8 cellular contexts compared by ENCODE assay signal in the genomic region with DNA sequence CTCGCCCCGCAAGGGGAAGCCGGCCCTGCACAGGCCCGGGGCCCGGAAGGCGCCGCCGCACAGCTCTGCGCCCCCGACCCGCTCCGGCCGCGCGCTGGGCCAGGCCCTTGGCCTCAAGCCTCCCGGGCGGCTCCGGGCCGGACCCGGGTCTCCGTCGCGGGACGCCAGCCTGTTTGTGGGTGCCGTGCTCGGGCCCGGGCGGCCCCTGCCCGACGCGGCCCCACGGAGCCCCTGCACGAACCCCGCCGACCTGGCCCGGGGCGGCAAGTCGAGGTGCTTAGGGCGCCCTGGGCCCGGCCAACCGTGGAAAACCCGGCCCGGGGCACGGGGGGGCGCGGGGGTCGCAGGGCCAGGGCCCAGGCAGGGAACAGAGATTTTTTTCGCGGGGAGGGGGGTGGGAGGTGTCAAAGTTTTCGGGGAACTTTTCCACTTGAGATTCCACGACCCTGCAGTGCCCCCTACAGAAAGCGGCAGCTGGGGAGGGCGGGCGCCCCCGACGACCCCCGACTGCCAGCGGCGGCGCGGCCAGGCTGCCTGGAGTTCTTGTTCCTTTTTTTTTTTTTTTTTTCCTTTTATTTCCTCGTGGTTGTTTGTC.
DNase-seq lines count a peak whose midpoint lies in the region; ATAC-seq and TF ChIP-seq lines count a peak whose summit lies in the region.

No MANE protein-coding gene starts in this region.

- H2AFZ ChIP-seq in ACC112 (ENCODE audit: low read length, unreplicated experiment) = peak overlapping the region; percentile 78
- peak overlapping the region; percentile 48; the same call in 1 of the 2 replicates for H2AFZ ChIP-seq in OCI-LY1 (ENCODE audit: low read length)

- 0 out of 2 replicates have a peak, but pooled peaks cover 6% of the 10 kb centered on the region for H3F3A ChIP-seq in OCI-LY1 (ENCODE audit: insufficient read depth, low read length)

- H3K36me3 Mint-ChIP-seq in activated naive CD8-positive, alpha-beta T cell treated with anti-CD3 and anti-CD28 coated beads, Interleukin-2, amount 50 U/mL, for 24 hours (ENCODE audit: low read depth) = peaks cover 20% of the 10 kb centered on the region

- H3K4me3 ChIP-seq in ACC112 (ENCODE audit: low read depth, low read length) (peak overlapping the region; percentile 99), OCI-LY1 (ENCODE audit: low read depth, low read length, poor library complexity, severe bottlenecking) (peak overlapping the region; percentile 99), iPS DF 6.9 (ENCODE audit: low read length) (peak overlapping the region; percentile 37; the same call in 1 of the 2 replicates)

- TF ChIP-seq CTCF in OCI-LY1 (IDR thresholded peaks at IDR 0.05; ENCODE audit: low read length) = no peak; the same call in 1 of the 2 replicates

- no peaks in the 10 kb centered on the region for H3K36me3 ChIP-seq in ACC112 (ENCODE audit: insufficient read depth, low read length)
- no peaks in the 10 kb centered on the region for H3K36me3 ChIP-seq in OCI-LY1 (ENCODE audit: insufficient read depth, low read length)
- H3K36me3 ChIP-seq in iPS DF 6.9 (ENCODE audit: control insufficient read depth, insufficient read depth, low read length) = no peaks in the 10 kb centered on the region

- H3K9me3 ChIP-seq in OCI-LY1 (ENCODE audit: low read length) (no peaks in the 10 kb centered on the region), iPS DF 6.9 (ENCODE audit: control insufficient read depth, insufficient read depth, low read length) (no peaks in the 10 kb centered on the region)

- peaks cover 28% of the 10 kb centered on the region for H3K4me1 ChIP-seq in ACC112 (ENCODE audit: control insufficient read depth, insufficient read depth, low read length, unreplicated experiment)
- peaks cover 35% of the 10 kb centered on the region for H3K4me1 ChIP-seq in OCI-LY1 (ENCODE audit: insufficient read depth, low read length, severe bottlenecking)
- no peaks in the 10 kb centered on the region for H3K4me1 ChIP-seq in iPS DF 6.9 (ENCODE audit: control insufficient read depth, insufficient read depth, low read length)

- peak; percentile 18 for ATAC-seq in GM19452 (IDR thresholded peaks at IDR 0.05; ENCODE audit: unreplicated experiment)
- ATAC-seq in activated naive CD8-positive, alpha-beta T cell treated with anti-CD3 and anti-CD28 coated beads, Interleukin-2, amount 50 U/mL, for 24 hours = peak; percentile 13

- H3K27ac ChIP-seq in ACC112 (ENCODE audit: low read depth, low read length) = peak overlapping the region; percentile 85
- H3K27ac ChIP-seq in OCI-LY1 (ENCODE audit: low read depth, low read length, poor library complexity, severe bottlenecking) = no peak overlapping the region
- H3K27ac ChIP-seq in iPS DF 6.9 (ENCODE audit: low read length) = no peak overlapping the region

- H3K79me2 ChIP-seq in ACC112 (ENCODE audit: control insufficient read depth, insufficient read depth, low read length, unreplicated experiment) (peaks cover 39% of the 10 kb centered on the region), OCI-LY1 (ENCODE audit: insufficient read depth, low read length) (peaks cover 39% of the 10 kb centered on the region)

- no peaks in the 10 kb centered on the region for H3K9me2 ChIP-seq in OCI-LY1 (ENCODE audit: low read depth, low read length)

- H3K4me1 Mint-ChIP-seq in activated naive CD8-positive, alpha-beta T cell treated with anti-CD3 and anti-CD28 coated beads, Interleukin-2, amount 50 U/mL, for 24 hours = peaks cover 35% of the 10 kb centered on the region

- peak overlapping the region; percentile 99 for H3K27ac Mint-ChIP-seq in activated naive CD8-positive, alpha-beta T cell treated with anti-CD3 and anti-CD28 coated beads, Interleukin-2, amount 50 U/mL, for 24 hours

- peak overlapping the region; percentile 100 for H3K9ac ChIP-seq in OCI-LY1 (ENCODE audit: low read length)

- WGBS in iPS DF 6.9 (ENCODE audit: insufficient coverage, insufficient read length) = no CpG with 5 or more reads among the region's 62 CpGs

- no peaks in the 10 kb centered on the region for H4K20me1 ChIP-seq in OCI-LY1 (ENCODE audit: insufficient read depth, low read length)

- no peaks in the 10 kb centered on the region for H3K27me3 ChIP-seq in ACC112 (ENCODE audit: insufficient read depth, low read length)
- H3K27me3 ChIP-seq in OCI-LY1 (ENCODE audit: insufficient read depth, low read length) = no peaks in the 10 kb centered on the region
- H3K27me3 ChIP-seq in iPS DF 6.9 (ENCODE audit: control insufficient read depth, insufficient read depth, low read length) = no peaks in the 10 kb centered on the region

- peak; percentile 57 for DNase-seq in activated naive CD8-positive, alpha-beta T cell treated with anti-CD3 and anti-CD28 coated beads, Interleukin-2, amount 50 U/mL, for 24 hours
- no peak for DNase-seq in iPS DF 6.9 (ENCODE audit: low read depth, low spot score)
- DNase-seq in stimulated activated CD4-positive, alpha-beta T cell treated with anti-CD3 and anti-CD28 coated beads, Interleukin-12 subunit alpha, Interleukin-12 subunit beta, amount 100 ng/mL, for 4 hours = peak; percentile 40
- no peak for DNase-seq in GM19240 (ENCODE audit: insufficient read length, low spot score)
- DNase-seq in COLO829 (ENCODE audit: low spot score) = no peak

- H3K27me3 Mint-ChIP-seq in activated naive CD8-positive, alpha-beta T cell treated with anti-CD3 and anti-CD28 coated beads, Interleukin-2, amount 50 U/mL, for 24 hours = no peaks in the 10 kb centered on the region

- H3K4me3 Mint-ChIP-seq in activated naive CD8-positive, alpha-beta T cell treated with anti-CD3 and anti-CD28 coated beads, Interleukin-2, amount 50 U/mL, for 24 hours = peak overlapping the region; percentile 99

- peak overlapping the region; percentile 99 for H3K4me2 ChIP-seq in OCI-LY1 (ENCODE audit: low read length)

- no peaks in the 10 kb centered on the region for H3K9me3 Mint-ChIP-seq in activated naive CD8-positive, alpha-beta T cell treated with anti-CD3 and anti-CD28 coated beads, Interleukin-2, amount 50 U/mL, for 24 hours

Comparison
In these comparisons a context has a peak if more than half of its experiments do, and no peak if none do; other contexts are left out.
1. H3K4me3 ChIP-seq: peak in every context shown above with its lines; median percentile 99 in ACC112; 99 in OCI-LY1; 37 in iPS DF 6.9.
2. DNase-seq: peak in activated naive CD8-positive, alpha-beta T cell treated with anti-CD3 and anti-CD28 coated beads, Interleukin-2, amount 50 U/mL, for 24 hours (single experiment) and stimulated activated CD4-positive, alpha-beta T cell treated with anti-CD3 and anti-CD28 coated beads, Interleukin-12 subunit alpha, Interleukin-12 subunit beta, amount 100 ng/mL, for 4 hours (single experiment); none in iPS DF 6.9 (single experiment), GM19240 (single experiment) and COLO829 (single experiment).